In the genomic region with DNA sequence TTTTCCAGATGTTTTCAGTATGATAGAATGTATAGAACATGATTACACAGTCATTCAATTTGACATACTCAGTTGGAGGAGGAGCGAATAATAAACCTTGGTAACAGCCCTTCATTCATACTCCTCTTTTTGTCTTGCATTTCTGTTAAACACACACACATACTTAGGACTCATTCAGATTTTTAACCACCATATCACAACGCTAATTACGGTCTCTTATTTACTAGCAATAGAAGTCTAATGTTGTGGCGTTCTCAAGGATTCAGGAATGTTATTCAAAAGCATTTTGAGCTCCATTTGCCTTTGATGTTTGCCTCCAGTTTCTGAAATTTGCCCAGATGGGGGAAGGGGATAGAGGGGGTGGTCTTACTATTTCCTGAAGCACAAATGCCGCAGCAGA, we compare ENCODE assay signal across 19 cellular contexts.
"Had no signal": no experiment of that assay in that cellular context is flagged by ENCODE, and none has a peak within 500 bp of the region (broad histone marks: within the 10 kb centered on the region; RNA-seq: fewer than 3 reads in every experiment).

No MANE protein-coding gene starts in this region.

- H3K27me3 ChIP-seq: ascending aorta, neutrophil, tibial artery had no signal

- H3K27me3 Mint-ChIP-seq: activated naive CD4-positive, alpha-beta T cell treated with anti-CD3 and anti-CD28 coated beads, Interleukin-2, amount 10 ng/mL, durations not matched to agents 7 days and 5 days; activated naive CD8-positive, alpha-beta T cell treated with anti-CD3 and anti-CD28 coated beads, Interleukin-2, amount 50 U/mL, for 24 hours; effector memory CD8-positive, alpha-beta T cell had no signal

- H3K36me3 ChIP-seq: neutrophil had no signal

- H3K27ac ChIP-seq: ascending aorta, neutrophil, tibial artery, VCaP had no signal

- H3K4me1 Mint-ChIP-seq: activated naive CD4-positive, alpha-beta T cell treated with anti-CD3 and anti-CD28 coated beads, Interleukin-2, amount 10 ng/mL, durations not matched to agents 7 days and 5 days had no signal

- DNase-seq: activated CD4-positive, alpha-beta T cell treated with anti-CD3 and anti-CD28 coated beads, Interleukin-2, amount 50 U/mL, for 1 hour; activated CD4-positive, CD25-positive, alpha-beta regulatory T cell treated with anti-CD3 and anti-CD28 coated beads, Interleukin-2, amount 50 U/mL, for 72 hours; activated CD8-positive, alpha-beta memory T cell treated with anti-CD3 and anti-CD28 coated beads, Interleukin-2, amount 50 U/mL, for 4 hours; activated effector memory CD4-positive, alpha-beta T cell treated with Interleukin-2 at 50 U/mL for 16 hours; activated naive CD4-positive, alpha-beta T cell treated with anti-CD3 and anti-CD28 coated beads, Interleukin-2, amount 10 ng/mL, durations not matched to agents 7 days and 5 days; activated naive CD8-positive, alpha-beta T cell treated with anti-CD3 and anti-CD28 coated beads, Interleukin-2, amount 50 U/mL, for 24 hours; activated T-cell treated with anti-CD3 and anti-CD28 coated beads, Interleukin-2, amount 50 U/mL, for 4 hours; dermis blood vessel endothelial cell; effector memory CD8-positive, alpha-beta T cell; hypothalamus; islet precursor cell; stimulated activated CD4-positive, alpha-beta T cell treated with anti-CD3 and anti-CD28 coated beads, Interleukin-2, amount 100 ng/mL, for 24 hours; stimulated activated naive CD4-positive, alpha-beta T cell treated with Interleukin-2 at 50 U/mL for 16 hours; substantia nigra; tibial artery had no signal

- H3K9me3 Mint-ChIP-seq: activated naive CD4-positive, alpha-beta T cell treated with anti-CD3 and anti-CD28 coated beads, Interleukin-2, amount 10 ng/mL, durations not matched to agents 7 days and 5 days; activated naive CD8-positive, alpha-beta T cell treated with anti-CD3 and anti-CD28 coated beads, Interleukin-2, amount 50 U/mL, for 24 hours; effector memory CD8-positive, alpha-beta T cell; T-helper 1 cell treated with Interleukin-12 subunit alpha and Interleukin-12 subunit beta and Interleukin-4 antibody, amounts not matched to agents 30 μg/mL and 1 μg/mL, for 36 hours had no signal

- H3K4me3 ChIP-seq: ascending aorta, tibial artery had no signal

- H3K9me3 ChIP-seq: ascending aorta, neutrophil, tibial artery had no signal

- H3K27ac Mint-ChIP-seq: activated naive CD4-positive, alpha-beta T cell treated with anti-CD3 and anti-CD28 coated beads, Interleukin-2, amount 10 ng/mL, durations not matched to agents 7 days and 5 days; activated naive CD8-positive, alpha-beta T cell treated with anti-CD3 and anti-CD28 coated beads, Interleukin-2, amount 50 U/mL, for 24 hours; effector memory CD8-positive, alpha-beta T cell; T-helper 1 cell treated with Interleukin-12 subunit alpha and Interleukin-12 subunit beta and Interleukin-4 antibody, amounts not matched to agents 30 μg/mL and 1 μg/mL, for 36 hours had no signal

- H3K4me1 ChIP-seq: ascending aorta, tibial artery had no signal

- H3K4me3 Mint-ChIP-seq: activated naive CD4-positive, alpha-beta T cell treated with anti-CD3 and anti-CD28 coated beads, Interleukin-2, amount 10 ng/mL, durations not matched to agents 7 days and 5 days; activated naive CD8-positive, alpha-beta T cell treated with anti-CD3 and anti-CD28 coated beads, Interleukin-2, amount 50 U/mL, for 24 hours; activated T-cell treated with anti-CD3 and anti-CD28 coated beads, Interleukin-2, amount 50 U/mL, for 4 hours; effector memory CD8-positive, alpha-beta T cell; T-helper 1 cell treated with Interleukin-12 subunit alpha and Interleukin-12 subunit beta and Interleukin-4 antibody, amounts not matched to agents 30 μg/mL and 1 μg/mL, for 36 hours had no signal
